In genomic region chr16:50864386-50864785, GRCh38 we compare ENCODE assay signal across 28 cellular contexts.
"Had no signal": no experiment of that assay in that cellular context is flagged by ENCODE, and none has a peak within 500 bp of the region (broad histone marks: within the 10 kb centered on the region; RNA-seq: fewer than 3 reads in every experiment).

No MANE protein-coding gene starts in this region.

- DNase-seq: activated B cell treated with CpG ODN at 0.5 μM for 24 hours; activated CD4-positive, alpha-beta T cell treated with anti-CD3 and anti-CD28 coated beads for 48 hours; activated CD4-positive, alpha-beta T cell treated with anti-CD3 and anti-CD28 coated beads, Interleukin-2, amount 50 U/mL, for 1 hour; activated CD4-positive, alpha-beta T cell treated with anti-CD3 and anti-CD28 coated beads, Interleukin-2, amount 50 U/mL, for 48 hours; activated gamma-delta T cell; activated naive CD4-positive, alpha-beta T cell; activated naive CD4-positive, alpha-beta T cell treated with anti-CD3 and anti-CD28 coated beads, Interleukin-2, amount 10 ng/mL, durations not matched to agents 7 days and 5 days; activated naive CD8-positive, alpha-beta T cell treated with anti-CD3 and anti-CD28 coated beads, Interleukin-2, amount 10 ng/mL, durations not matched to agents 7 days and 5 days; activated T-cell treated with anti-CD3 and anti-CD28 coated beads, Interleukin-2, amount 50 U/mL, for 1 hour; activated T-cell treated with anti-CD3 and anti-CD28 coated beads, Interleukin-2, amount 50 U/mL, for 72 hours; central memory CD4-positive, alpha-beta T cell; cerebellar nuclear complex; colonic mucosa; effector memory CD4-positive, alpha-beta T cell; endodermal cell; foreskin keratinocyte; gastrocnemius medialis; glutamatergic neuron; heart left ventricle; T-helper 1 cell; T-helper 17 cell; T1000; WERI-Rb-1 had no signal

- ATAC-seq: activated CD4-positive, CD25-positive, alpha-beta regulatory T cell treated with anti-CD3 and anti-CD28 coated beads, Interleukin-2, amount 50 U/mL, for 24 hours; activated naive CD4-positive, alpha-beta T cell treated with anti-CD3 and anti-CD28 coated beads, Interleukin-2, amount 50 U/mL, for 72 hours; activated T-cell treated with anti-CD3 and anti-CD28 coated beads, Interleukin-2, amount 50 U/mL, for 72 hours; esophagus mucosa; foreskin keratinocyte; gastrocnemius medialis; T-helper 17 cell had no signal

- H3K27ac Mint-ChIP-seq: activated B cell treated with CpG ODN at 0.5 μM for 24 hours; activated naive CD4-positive, alpha-beta T cell treated with anti-CD3 and anti-CD28 coated beads, Interleukin-2, amount 10 ng/mL, durations not matched to agents 7 days and 5 days; activated naive CD4-positive, alpha-beta T cell treated with anti-CD3 and anti-CD28 coated beads, Interleukin-2, amount 50 U/mL, for 72 hours; activated naive CD8-positive, alpha-beta T cell treated with anti-CD3 and anti-CD28 coated beads, Interleukin-2, amount 10 ng/mL, durations not matched to agents 7 days and 5 days; activated T-cell treated with anti-CD3 and anti-CD28 coated beads, Interleukin-2, amount 50 U/mL, for 72 hours; endodermal cell; T-helper 17 cell; T-helper 2 cell treated with Interferon-gamma antibody and Interleukin-4, amounts not matched to agents 5 μg/mL and 100 μg/mL, for 36 hours had no signal

- H3K36me3 Mint-ChIP-seq: activated naive CD4-positive, alpha-beta T cell treated with anti-CD3 and anti-CD28 coated beads, Interleukin-2, amount 10 ng/mL, durations not matched to agents 7 days and 5 days; activated naive CD4-positive, alpha-beta T cell treated with anti-CD3 and anti-CD28 coated beads, Interleukin-2, amount 50 U/mL, for 72 hours; activated naive CD8-positive, alpha-beta T cell treated with anti-CD3 and anti-CD28 coated beads, Interleukin-2, amount 10 ng/mL, durations not matched to agents 7 days and 5 days; brain had no signal

- H3K4me1 Mint-ChIP-seq: activated B cell treated with CpG ODN at 0.5 μM for 24 hours; activated naive CD4-positive, alpha-beta T cell treated with anti-CD3 and anti-CD28 coated beads, Interleukin-2, amount 10 ng/mL, durations not matched to agents 7 days and 5 days; activated naive CD8-positive, alpha-beta T cell treated with anti-CD3 and anti-CD28 coated beads, Interleukin-2, amount 10 ng/mL, durations not matched to agents 7 days and 5 days; endodermal cell had no signal

- H3K9me3 Mint-ChIP-seq: activated B cell treated with CpG ODN at 0.5 μM for 24 hours; activated naive CD4-positive, alpha-beta T cell treated with anti-CD3 and anti-CD28 coated beads, Interleukin-2, amount 10 ng/mL, durations not matched to agents 7 days and 5 days; activated naive CD4-positive, alpha-beta T cell treated with anti-CD3 and anti-CD28 coated beads, Interleukin-2, amount 50 U/mL, for 72 hours; activated naive CD8-positive, alpha-beta T cell treated with anti-CD3 and anti-CD28 coated beads, Interleukin-2, amount 10 ng/mL, durations not matched to agents 7 days and 5 days; activated T-cell treated with anti-CD3 and anti-CD28 coated beads, Interleukin-2, amount 50 U/mL, for 72 hours; T-helper 2 cell treated with Interferon-gamma antibody and Interleukin-4, amounts not matched to agents 5 μg/mL and 100 μg/mL, for 36 hours had no signal

- H3K4me3 Mint-ChIP-seq: activated B cell treated with CpG ODN at 0.5 μM for 24 hours; activated naive CD4-positive, alpha-beta T cell treated with anti-CD3 and anti-CD28 coated beads, Interleukin-2, amount 10 ng/mL, durations not matched to agents 7 days and 5 days; activated naive CD8-positive, alpha-beta T cell treated with anti-CD3 and anti-CD28 coated beads, Interleukin-2, amount 10 ng/mL, durations not matched to agents 7 days and 5 days; activated T-cell treated with anti-CD3 and anti-CD28 coated beads, Interleukin-2, amount 50 U/mL, for 72 hours; endodermal cell; T-helper 17 cell; T-helper 2 cell treated with Interferon-gamma antibody and Interleukin-4, amounts not matched to agents 5 μg/mL and 100 μg/mL, for 36 hours had no signal
